In genomic region chr17:18182978-18183333, GRCh38 we compare ENCODE assay signal across 8 cellular contexts. TPM values are rescaled to one million over a fixed set of nuclear protein-coding genes. Genes with fewer than 3 reads are reported as not detected.
DNase-seq lines count a peak whose midpoint lies in the region; ATAC-seq and TF ChIP-seq lines count a peak whose summit lies in the region.

No MANE protein-coding gene starts in this region.

- CTCF ChIA-PET in Panc1 (lab: Charles Lee), result no interaction called here

- TF ChIP-seq EP300 in ovary (IDR thresholded peaks at IDR 0.05), result no peak

- H3K36me3 ChIP-seq in Panc1 (ENCODE audit: control insufficient read depth, insufficient read depth, low read length), result peaks cover 2% of the 10 kb centered on the region; the same call in 1 of the 2 replicates
- H3K36me3 ChIP-seq in ovary, result no peaks in the 10 kb centered on the region
- H3K36me3 ChIP-seq in tibial artery, result peaks cover 0 to under 1% (median 0%) of the 10 kb centered on the region in 3 donors

- peak; percentile 40 for TF ChIP-seq POLR2A in ovary (IDR thresholded peaks at IDR 0.05)

- WGBS in ovary, 3 donors, result 0% methylated on average over 30 to 33 of the region's 33 CpGs

- ATAC-seq in GM18870 (IDR thresholded peaks at IDR 0.05; ENCODE audit: unreplicated experiment) (peak; percentile 25), HG03097 (IDR thresholded peaks at IDR 0.05; ENCODE audit: low FRiP score, unreplicated experiment) (peak; percentile 28), Panc1 (peak; percentile 77)

- H3K27ac ChIP-seq in Panc1 (ENCODE audit: low read length) (peak overlapping the region; percentile 86), ovary (peak overlapping the region; percentile 73 to 94), tibial artery (peak overlapping the region; percentile 98 to 100)

- H3K27me3 ChIP-seq in Panc1 (ENCODE audit: control insufficient read depth, insufficient read depth, low read length) (no peaks in the 10 kb centered on the region), ovary (no peaks in the 10 kb centered on the region), tibial artery (no peaks in the 10 kb centered on the region)

- H3K4me1 ChIP-seq in Panc1 (ENCODE audit: control insufficient read depth, insufficient read depth, low read length) (peaks cover 27% of the 10 kb centered on the region), ovary (ENCODE audit: insufficient read depth) (peaks cover 16% of the 10 kb centered on the region), tibial artery (peaks cover 0 to 37% (median 32%) of the 10 kb centered on the region in 4 donors)

- intact Hi-C loops in Panc1 (cut with micrococcal nuclease; ENCODE audit: unreplicated experiment), result no loop called here
- intact Hi-C loops in ovary (cut with DNase I), result no loop called here
- intact Hi-C loops in tibial artery (cut with DNase I; ENCODE audit: low total_unique reads), result no loop called here

- POLR2A ChIA-PET in Panc1 (lab: Charles Lee), result interaction anchor here (0.6 kb wide), 1 partner anchor 124 kb away, joined by 3 read pairs; no protein-coding TSS in a partner anchor

- in situ Hi-C loops in Panc1 (cut with HindIII; ENCODE audit: low pct_unique_long_range_greater_than_20kb, low sequenced_read_pairs), result no loop called here

- TF ChIP-seq CTCF in AG09319 (IDR thresholded peaks at IDR 0.05; ENCODE audit: low read depth, low read length), result no peak
- TF ChIP-seq CTCF in Panc1 (IDR thresholded peaks at IDR 0.05), result no peak
- no peak for TF ChIP-seq CTCF in foreskin fibroblast (IDR thresholded peaks at IDR 0.05; ENCODE audit: low read depth, low read length)
- TF ChIP-seq CTCF in ovary (IDR thresholded peaks at IDR 0.05), result no peak
- TF ChIP-seq CTCF in tibial artery (IDR thresholded peaks at IDR 0.05), result no peak

- no TSS peak for BruUV-seq in Panc1 (replicated peaks; lab: Mats Ljungman, UMichigan)

- no peaks in the 10 kb centered on the region for H3K9me3 ChIP-seq in Panc1 (ENCODE audit: control insufficient read depth, insufficient read depth, low read depth, low read length)
- H3K9me3 ChIP-seq in ovary, result no peaks in the 10 kb centered on the region
- H3K9me3 ChIP-seq in tibial artery, result no peaks in the 10 kb centered on the region

- DNase-seq in AG09319 (ENCODE audit: extremely low read depth, low read depth) (peak; percentile 63), Panc1 (ENCODE audit: low read depth, low spot score) (no peak), foreskin fibroblast (peak; percentile 87 to 93), ovary (peak; percentile 87 to 94 (median 92)), tibial artery (peak; percentile 83 to 94)
- peak; percentile 63 to 72 for DNase-seq in activated T-helper 1 cell treated with anti-CD3 and anti-CD28 coated beads, Interleukin-2, amount 50 U/mL, for 16 hours (ENCODE audit: low read depth in 1 of 2, low spot score in 1 of 2)

- H3K4me3 ChIP-seq in Panc1 (ENCODE audit: low read depth in 2 of 2, low read length in 2 of 2) (peak overlapping the region; percentile 56 to 84), foreskin fibroblast (ENCODE audit: low read depth in 1 of 2, low read length in 2 of 2) (peak overlapping the region; percentile 67 to 89), ovary (peak overlapping the region; percentile 95), tibial artery (peak overlapping the region; percentile 88 to 99)

RNA-seq across cellular contexts. Expression of gene ALKBH5, which starts 0.7 kb away (rescaled TPM):
- 94.5 TPM for total RNA-seq in Panc1 (2021; ENCODE audit: unreplicated experiment)
- 58.6 TPM for polyA plus RNA-seq in Panc1 (2012; ENCODE audit: insufficient read length)
- 100 to 1,000 TPM in 5 of 7 donors, 10 to 100 TPM in 2; 51.5 to 137 (median 105) TPM for total RNA-seq in ovary
- 10 to 100 TPM; 39.6 to 54.4 TPM for polyA plus RNA-seq in ovary

RNA-seq across cellular contexts. Expression of gene LLGL1, which starts 42.5 kb away (rescaled TPM):
- total RNA-seq in Panc1 (2021; ENCODE audit: unreplicated experiment), result 18.4 TPM
- polyA plus RNA-seq in Panc1 (2012; ENCODE audit: insufficient read length), result 21.4 TPM
- total RNA-seq in ovary, result 10 to 100 TPM; 19.0 to 28.0 (median 23.3) TPM
- 10 to 100 TPM in 1 of 2 donors, 1 to 10 TPM in 1; 2.5 to 16.4 TPM for polyA plus RNA-seq in ovary

Comparison
In these comparisons a context has a peak if more than half of its experiments do, and no peak if none do; other contexts are left out.
1. ATAC-seq: peak in every context shown above with its lines; median percentile 77 in Panc1; 28 in HG03097; 25 in GM18870.